30 cellular contexts compared by ENCODE assay signal in genomic region chr4:153728151-153728550, GRCh38. TPM values are rescaled to one million over a fixed set of nuclear protein-coding genes. Genes with fewer than 3 reads are reported as not detected.
DNase-seq lines count a peak whose midpoint lies in the region; ATAC-seq and TF ChIP-seq lines count a peak whose summit lies in the region.
"Had no signal": no experiment of that assay in that cellular context is flagged by ENCODE, and none has a peak within 500 bp of the region (broad histone marks: within the 10 kb centered on the region; RNA-seq: fewer than 3 reads in every experiment).

No MANE protein-coding gene starts in this region.

- intact Hi-C loops in esophagus squamous epithelium (cut with DNase I): no loop called here

- H3K4me1 ChIP-seq in OCI-LY3 (ENCODE audit: low read length): peaks cover 31% of the 10 kb centered on the region
- peaks cover 0 to 3% (median 0%) of the 10 kb centered on the region in 3 donors for H3K4me1 ChIP-seq in esophagus squamous epithelium
- H3K4me1 ChIP-seq: colonic mucosa, SJSA1, transverse colon had no signal

- peak; percentile 33 for ATAC-seq in HG03432 (IDR thresholded peaks at IDR 0.05; ENCODE audit: unreplicated experiment)
- no peak for ATAC-seq in HG03045 (IDR thresholded peaks at IDR 0.05; ENCODE audit: unreplicated experiment)
- ATAC-seq: activated CD8-positive, alpha-beta memory T cell treated with anti-CD3 and anti-CD28 coated beads, Interleukin-2, amount 10 ng/mL, durations not matched to agents 7 days and 5 days; activated T-cell treated with anti-CD3 and anti-CD28 coated beads, Interleukin-2, amount 50 U/mL, for 72 hours; esophagus mucosa; left lobe of liver had no signal

- WGBS in esophagus squamous epithelium, 2 donors: 67 to 82% methylated on average over 5 of the region's 5 CpGs

- peaks cover 43% of the 10 kb centered on the region for H3K27me3 Mint-ChIP-seq in T-helper 2 cell treated with Interferon-gamma antibody and Interleukin-4, amounts not matched to agents 5 μg/mL and 100 μg/mL, for 36 hours (ENCODE audit: low read depth)

- H2AFZ ChIP-seq in OCI-LY3 (ENCODE audit: low read depth, low read length): no peak overlapping the region

- DNase-seq in NOMO-1 treated with DMSO at 0.1 percent for 48 hours (lab: John Stamatoyannopoulos, UW; ENCODE audit: unreplicated experiment) (peak; percentile 55), NOMO-1 treated with dmso at 0.1 percent for 144 hours (lab: John Stamatoyannopoulos, UW; ENCODE audit: unreplicated experiment) (no peak), esophagus squamous epithelium (lab: John Stamatoyannopoulos, UW) (no peak), T-helper 1 cell (no peak)
- DNase-seq in T-helper 2 cell treated with Interferon-gamma antibody and Interleukin-4, amounts not matched to agents 5 μg/mL and 100 μg/mL, for 36 hours (ENCODE audit: low spot score): no peak
- DNase-seq: activated CD4-positive, alpha-beta T cell treated with anti-CD3 and anti-CD28 coated beads, Interleukin-2, amount 50 U/mL, for 1 hour; activated CD8-positive, alpha-beta memory T cell treated with anti-CD3 and anti-CD28 coated beads, Interleukin-2, amount 10 ng/mL, durations not matched to agents 7 days and 5 days; activated naive CD4-positive, alpha-beta T cell treated with anti-CD3 and anti-CD28 coated beads, Interleukin-2, amount 10 ng/mL, durations not matched to agents 7 days and 5 days; activated T-cell treated with anti-CD3 and anti-CD28 coated beads, Interleukin-2, amount 50 U/mL, for 72 hours; amniotic stem cell; colonic mucosa; DMS153; foreskin melanocyte; GDM1; hypothalamus; mesendoderm; NCI-H2171; NCI-H510A treated with DMSO at 0.1 percent for 48 hours; stimulated activated CD8-positive, alpha-beta memory T cell treated with anti-CD3 and anti-CD28 coated beads, Interleukin-4, amount 100 ng/mL, for 48 hours; T-helper 2 cell; transverse colon; WERI-Rb-1 had no signal

- H3K36me3 ChIP-seq in OCI-LY3 (replicated peaks; ENCODE audit: low read depth, low read length) (no peaks in the 10 kb centered on the region), esophagus squamous epithelium (no peaks in the 10 kb centered on the region)
- H3K36me3 ChIP-seq: colonic mucosa, SJSA1, transverse colon, WERI-Rb-1 had no signal

- no peaks in the 10 kb centered on the region for H4K20me1 ChIP-seq in OCI-LY3 (ENCODE audit: insufficient read depth, low read length)

- no peak for TF ChIP-seq POLR2A in esophagus squamous epithelium (IDR thresholded peaks at IDR 0.05)

- no peaks in the 10 kb centered on the region for H3K79me2 ChIP-seq in OCI-LY3 (ENCODE audit: low read length)

- H3K4me3 ChIP-seq in OCI-LY3 (ENCODE audit: low read length) (no peak overlapping the region), esophagus squamous epithelium (no peak overlapping the region)
- H3K4me3 ChIP-seq: colonic mucosa, SJSA1, transverse colon had no signal

- peak overlapping the region; percentile 3; the same call in 1 of the 2 replicates for H3K4me2 ChIP-seq in OCI-LY3 (ENCODE audit: low read length)

- H3K36me3 Mint-ChIP-seq in T-helper 2 cell treated with Interferon-gamma antibody and Interleukin-4, amounts not matched to agents 5 μg/mL and 100 μg/mL, for 36 hours (ENCODE audit: low read depth): no peaks in the 10 kb centered on the region
- H3K36me3 Mint-ChIP-seq: activated CD8-positive, alpha-beta memory T cell treated with anti-CD3 and anti-CD28 coated beads, Interleukin-2, amount 10 ng/mL, durations not matched to agents 7 days and 5 days; activated naive CD4-positive, alpha-beta T cell treated with anti-CD3 and anti-CD28 coated beads, Interleukin-2, amount 10 ng/mL, durations not matched to agents 7 days and 5 days had no signal

- no peak overlapping the region for H3K27ac Mint-ChIP-seq in T-helper 2 cell treated with Interferon-gamma antibody and Interleukin-4, amounts not matched to agents 5 μg/mL and 100 μg/mL, for 36 hours
- H3K27ac Mint-ChIP-seq: activated CD8-positive, alpha-beta memory T cell treated with anti-CD3 and anti-CD28 coated beads, Interleukin-2, amount 10 ng/mL, durations not matched to agents 7 days and 5 days; activated naive CD4-positive, alpha-beta T cell treated with anti-CD3 and anti-CD28 coated beads, Interleukin-2, amount 10 ng/mL, durations not matched to agents 7 days and 5 days; activated T-cell treated with anti-CD3 and anti-CD28 coated beads, Interleukin-2, amount 50 U/mL, for 72 hours had no signal

- H3K9me3 Mint-ChIP-seq in T-helper 2 cell treated with Interferon-gamma antibody and Interleukin-4, amounts not matched to agents 5 μg/mL and 100 μg/mL, for 36 hours: no peaks in the 10 kb centered on the region
- H3K9me3 Mint-ChIP-seq: activated naive CD4-positive, alpha-beta T cell treated with anti-CD3 and anti-CD28 coated beads, Interleukin-2, amount 10 ng/mL, durations not matched to agents 7 days and 5 days; activated T-cell treated with anti-CD3 and anti-CD28 coated beads, Interleukin-2, amount 50 U/mL, for 72 hours had no signal

- H3K27me3 ChIP-seq in OCI-LY3 (ENCODE audit: low read depth, low read length) (peaks cover 8% of the 10 kb centered on the region), esophagus squamous epithelium (no peaks in the 10 kb centered on the region)
- H3K27me3 ChIP-seq: colonic mucosa, SJSA1, transverse colon had no signal

- TF ChIP-seq CTCF in OCI-LY3 (IDR thresholded peaks at IDR 0.05; ENCODE audit: low read depth, low read length) (no peak), esophagus squamous epithelium (IDR thresholded peaks at IDR 0.05) (no peak)

- no peak overlapping the region for H3K4me3 Mint-ChIP-seq in T-helper 2 cell treated with Interferon-gamma antibody and Interleukin-4, amounts not matched to agents 5 μg/mL and 100 μg/mL, for 36 hours
- H3K4me3 Mint-ChIP-seq: activated CD8-positive, alpha-beta memory T cell treated with anti-CD3 and anti-CD28 coated beads, Interleukin-2, amount 10 ng/mL, durations not matched to agents 7 days and 5 days; activated naive CD4-positive, alpha-beta T cell treated with anti-CD3 and anti-CD28 coated beads, Interleukin-2, amount 10 ng/mL, durations not matched to agents 7 days and 5 days; activated T-cell treated with anti-CD3 and anti-CD28 coated beads, Interleukin-2, amount 50 U/mL, for 72 hours had no signal

- H3K27ac ChIP-seq in OCI-LY3 (ENCODE audit: low read length) (no peak overlapping the region), esophagus squamous epithelium (no peak overlapping the region)
- H3K27ac ChIP-seq: 22Rv1, colonic mucosa, SJSA1, transverse colon, WERI-Rb-1 had no signal

- no peak overlapping the region for H3K9ac ChIP-seq in OCI-LY3 (ENCODE audit: low read length)

- H3K4me1 Mint-ChIP-seq in T-helper 2 cell treated with Interferon-gamma antibody and Interleukin-4, amounts not matched to agents 5 μg/mL and 100 μg/mL, for 36 hours (ENCODE audit: low read depth): no peaks in the 10 kb centered on the region

- H3K9me3 ChIP-seq in OCI-LY3 (ENCODE audit: insufficient read depth, low read length) (no peaks in the 10 kb centered on the region), esophagus squamous epithelium (no peaks in the 10 kb centered on the region)
- H3K9me3 ChIP-seq: colonic mucosa, SJSA1, transverse colon had no signal

RNA-seq across cellular contexts. Expression of gene RNF175, which starts 31.7 kb away (rescaled TPM):
- total RNA-seq in esophagus squamous epithelium: under 1 TPM in 1 of 4 donors, not detected in 3; 0.76 TPM
- total RNA-seq: activated CD8-positive, alpha-beta memory T cell treated with anti-CD3 and anti-CD28 coated beads, Interleukin-2, amount 10 ng/mL, durations not matched to agents 7 days and 5 days; esophagus mucosa; left lobe of liver; pulmonary artery endothelial cell; SJSA1 had no signal

RNA-seq across cellular contexts. Expression of gene TLR2, which starts 44.1 kb away (rescaled TPM):
- 10 to 100 TPM in 3 of 4 donors, 1 to 10 TPM in 1; 5.3 to 26.9 (median 17.3) TPM for total RNA-seq in esophagus squamous epithelium
- total RNA-seq: SJSA1 had no signal
